In genomic region chr2:111663471-111663951, GRCh38 we compare ENCODE assay signal across 14 cellular contexts.
DNase-seq lines count a peak whose midpoint lies in the region; ATAC-seq, FAIRE-seq and TF ChIP-seq lines count a peak whose summit lies in the region.
"Had no signal": no experiment of that assay in that cellular context is flagged by ENCODE, and none has a peak within 500 bp of the region (broad histone marks: within the 10 kb centered on the region; RNA-seq: fewer than 3 reads in every experiment).

No MANE protein-coding gene starts in this region.

- no peaks in the 10 kb centered on the region for H3K9me2 ChIP-seq in OCI-LY1 (ENCODE audit: low read depth, low read length)

- no peaks in the 10 kb centered on the region for H3K9me3 Mint-ChIP-seq in chondrocyte (ENCODE audit: low read depth)
- no peaks in the 10 kb centered on the region for H3K9me3 Mint-ChIP-seq in activated CD4-positive, alpha-beta memory T cell treated with anti-CD3 and anti-CD28 coated beads, Interleukin-2, amount 10 ng/mL, durations not matched to agents 7 days and 5 days
- H3K9me3 Mint-ChIP-seq: activated T-cell treated with anti-CD3 and anti-CD28 coated beads, Interleukin-2, amount 50 U/mL, for 24 hours; CD4-positive, alpha-beta memory T cell; stimulated activated naive CD8-positive, alpha-beta T cell treated with anti-CD3 and anti-CD28 coated beads, Interleukin-15, Interleukin-2, amounts not matched to agents 100 ng/mL and 50 ng/mL, for 24 hours had no signal

- peaks cover 0 to 22% (median 12%) of the 10 kb centered on the region in 11 experiments; a peak in 17 of 22 replicates for H3K9me3 ChIP-seq in BLaER1 treated with 17β-estradiol and CSF1 and Interleukin-3, amounts not matched to agents 10 nM and 100 nM (replicated peaks in 1 of 11)
- H3K9me3 ChIP-seq in OCI-LY1 (ENCODE audit: low read length), result peaks cover 10% of the 10 kb centered on the region
- no peaks in the 10 kb centered on the region for H3K9me3 ChIP-seq in HepG2 (ENCODE audit: low read length)
- H3K9me3 ChIP-seq in upper lobe of right lung, result no peaks in the 10 kb centered on the region

- intact Hi-C loops in HepG2 (cut with micrococcal nuclease; ENCODE audit: unreplicated experiment) (no loop called here), upper lobe of right lung (cut with DNase I) (no loop called here)

- CTCF ChIA-PET in HepG2 (lab: Yijun Ruan, JAX; ENCODE audit: low intra/inter-chr PET ratio, low total read pairs), result no interaction called here
- CTCF ChIA-PET in activated CD4-positive, alpha-beta memory T cell treated with anti-CD3 and anti-CD28 coated beads, Interleukin-2, amount 10 ng/mL, durations not matched to agents 7 days and 5 days (lab: Charles Lee), result interaction anchor here (0.6 kb wide), 1 partner anchor 39 kb away, joined by 3 read pairs; no protein-coding TSS in a partner anchor

- H3K79me2 ChIP-seq in OCI-LY1 (ENCODE audit: insufficient read depth, low read length) (no peaks in the 10 kb centered on the region), HepG2 (ENCODE audit: insufficient read depth, low read length) (no peaks in the 10 kb centered on the region)

- no peaks in the 10 kb centered on the region for H3F3A ChIP-seq in OCI-LY1 (ENCODE audit: insufficient read depth, low read length)

- FAIRE-seq in HepG2 (lab: Jason Lieb, UNC), result peak; percentile 46

- no peak overlapping the region for H3K4me3 Mint-ChIP-seq in chondrocyte (ENCODE audit: unreplicated experiment)
- no peak overlapping the region for H3K4me3 Mint-ChIP-seq in activated CD4-positive, alpha-beta memory T cell treated with anti-CD3 and anti-CD28 coated beads, Interleukin-2, amount 10 ng/mL, durations not matched to agents 7 days and 5 days
- H3K4me3 Mint-ChIP-seq: activated T-cell treated with anti-CD3 and anti-CD28 coated beads, Interleukin-2, amount 50 U/mL, for 24 hours; CD4-positive, alpha-beta memory T cell; stimulated activated naive CD8-positive, alpha-beta T cell treated with anti-CD3 and anti-CD28 coated beads, Interleukin-15, Interleukin-2, amounts not matched to agents 100 ng/mL and 50 ng/mL, for 24 hours had no signal

- H3K36me3 Mint-ChIP-seq in chondrocyte (ENCODE audit: low read depth), result peaks cover 2% of the 10 kb centered on the region
- no peaks in the 10 kb centered on the region for H3K36me3 Mint-ChIP-seq in activated CD4-positive, alpha-beta memory T cell treated with anti-CD3 and anti-CD28 coated beads, Interleukin-2, amount 10 ng/mL, durations not matched to agents 7 days and 5 days (ENCODE audit: low read depth)
- H3K36me3 Mint-ChIP-seq: CD4-positive, alpha-beta memory T cell had no signal

- no peak overlapping the region for H3K4me3 ChIP-seq in BLaER1 treated with 17β-estradiol and CSF1 and Interleukin-3, amounts not matched to agents 10 nM and 100 nM
- no peak overlapping the region for H3K4me3 ChIP-seq in OCI-LY1 (ENCODE audit: low read depth, low read length, poor library complexity, severe bottlenecking)
- H3K4me3 ChIP-seq in HepG2 (replicated peaks in 1 of 3; ENCODE audit: insufficient read depth in 1 of 3, low read depth in 2 of 3, low read length in 3 of 3), result peak overlapping the region in 1 of 3 experiments; percentile 21; a peak in 1 of 6 replicates
- no peak overlapping the region for H3K4me3 ChIP-seq in upper lobe of right lung

- no peak overlapping the region for H3K9ac ChIP-seq in BLaER1 treated with 17β-estradiol and CSF1 and Interleukin-3, amounts not matched to agents 10 nM and 100 nM
- peak overlapping the region; percentile 28; the same call in 1 of the 2 replicates for H3K9ac ChIP-seq in OCI-LY1 (ENCODE audit: low read length)
- no peak overlapping the region for H3K9ac ChIP-seq in HepG2 (ENCODE audit: insufficient read depth, low read depth, low read length)

- TF ChIP-seq RAD21 in HepG2 (CRISPR knock-in tag; IDR thresholded peaks at IDR 0.05), result 0 out of 2 replicates have a peak, but pooled peaks have one; percentile 29

- in situ Hi-C loops in HepG2 (cut with HindIII; ENCODE audit: extremely low pct_ligation_motif_present, low pct_unique_long_range_greater_than_20kb), result loop anchor here (25.0 kb wide), 1 partner anchor 176 kb away; no protein-coding TSS in a partner anchor

- H2AFZ ChIP-seq in OCI-LY1 (ENCODE audit: low read length), result no peak overlapping the region
- H2AFZ ChIP-seq in HepG2 (ENCODE audit: low read length), result no peak overlapping the region

- peak overlapping the region; percentile 89 for H3K27ac Mint-ChIP-seq in chondrocyte (ENCODE audit: unreplicated experiment)
- no peak overlapping the region for H3K27ac Mint-ChIP-seq in activated CD4-positive, alpha-beta memory T cell treated with anti-CD3 and anti-CD28 coated beads, Interleukin-2, amount 10 ng/mL, durations not matched to agents 7 days and 5 days
- H3K27ac Mint-ChIP-seq: CD4-positive, alpha-beta memory T cell; stimulated activated naive CD8-positive, alpha-beta T cell treated with anti-CD3 and anti-CD28 coated beads, Interleukin-15, Interleukin-2, amounts not matched to agents 100 ng/mL and 50 ng/mL, for 24 hours had no signal

- no peak for TF ChIP-seq EP300 in HepG2 (IDR thresholded peaks at IDR 0.05; ENCODE audit: low read depth in 2 of 2, low read length in 2 of 2)
- no peak for TF ChIP-seq EP300 in HepG2 (CRISPR knock-in tag; IDR thresholded peaks at IDR 0.05; ENCODE audit: borderline replicate concordance)

- no peaks in the 10 kb centered on the region for H3K27me3 Mint-ChIP-seq in chondrocyte (ENCODE audit: low read depth)
- peaks cover 22% of the 10 kb centered on the region for H3K27me3 Mint-ChIP-seq in activated CD4-positive, alpha-beta memory T cell treated with anti-CD3 and anti-CD28 coated beads, Interleukin-2, amount 10 ng/mL, durations not matched to agents 7 days and 5 days
- H3K27me3 Mint-ChIP-seq: CD4-positive, alpha-beta memory T cell had no signal

- no peak for DNase-seq in chondrocyte (ENCODE audit: low spot score)
- peak; percentile 67 for DNase-seq in HepG2 (ENCODE audit: low spot score)
- DNase-seq in DMS153 treated with DMSO at 0.1 percent for 48 hours (lab: John Stamatoyannopoulos, UW; ENCODE audit: unreplicated experiment), result no peak
- no peak for DNase-seq in activated CD4-positive, alpha-beta memory T cell treated with anti-CD3 and anti-CD28 coated beads, Interleukin-2, amount 10 ng/mL, durations not matched to agents 7 days and 5 days
- DNase-seq in NCI-H446 (lab: John Stamatoyannopoulos, UW), result no peak
- no peak for DNase-seq in upper lobe of right lung
- DNase-seq: anterior cingulate cortex; CD4-positive, alpha-beta memory T cell; NCI-H2081 treated with DMSO at 0.1 percent for 48 hours; right cardiac atrium had no signal

- no peaks in the 10 kb centered on the region for H3K27me3 ChIP-seq in BLaER1 treated with 17β-estradiol and CSF1 and Interleukin-3, amounts not matched to agents 10 nM and 100 nM
- no peaks in the 10 kb centered on the region for H3K27me3 ChIP-seq in OCI-LY1 (ENCODE audit: insufficient read depth, low read length)
- no peaks in the 10 kb centered on the region; a peak in 2 of 5 replicates for H3K27me3 ChIP-seq in HepG2 (ENCODE audit: control insufficient read depth in 1 of 2, insufficient read depth in 2 of 2, low read length in 2 of 2)
- H3K27me3 ChIP-seq in upper lobe of right lung, result no peaks in the 10 kb centered on the region

- peak; percentile 64 for ATAC-seq in HepG2
- ATAC-seq in upper lobe of right lung, result no peak
- ATAC-seq: right cardiac atrium had no signal

- peaks cover 34 to 62% (median 50%) of the 10 kb centered on the region in 10 experiments for H3K4me1 ChIP-seq in BLaER1 treated with 17β-estradiol and CSF1 and Interleukin-3, amounts not matched to agents 10 nM and 100 nM
- H3K4me1 ChIP-seq in OCI-LY1 (ENCODE audit: insufficient read depth, low read length, severe bottlenecking), result peaks cover 59% of the 10 kb centered on the region
- peaks cover 29% of the 10 kb centered on the region for H3K4me1 ChIP-seq in HepG2 (ENCODE audit: insufficient read depth, low read length)
- peaks cover 26% of the 10 kb centered on the region for H3K4me1 ChIP-seq in upper lobe of right lung

- no peaks in the 10 kb centered on the region for H3K36me3 ChIP-seq in BLaER1 treated with 17β-estradiol and CSF1 and Interleukin-3, amounts not matched to agents 10 nM and 100 nM
- peaks cover 23% of the 10 kb centered on the region for H3K36me3 ChIP-seq in OCI-LY1 (ENCODE audit: insufficient read depth, low read length)
- H3K36me3 ChIP-seq in HepG2 (replicated peaks in 1 of 2; ENCODE audit: control insufficient read depth in 1 of 2, insufficient read depth in 2 of 2, low read length in 2 of 2), result no peaks in the 10 kb centered on the region
- H3K36me3 ChIP-seq in upper lobe of right lung, result no peaks in the 10 kb centered on the region

- no peaks in the 10 kb centered on the region for H4K20me1 ChIP-seq in BLaER1 treated with 17β-estradiol and CSF1 and Interleukin-3, amounts not matched to agents 10 nM and 100 nM
- H4K20me1 ChIP-seq in OCI-LY1 (ENCODE audit: insufficient read depth, low read length) (no peaks in the 10 kb centered on the region), HepG2 (ENCODE audit: insufficient read depth, low read length) (no peaks in the 10 kb centered on the region)

- peaks cover 49% of the 10 kb centered on the region for H3K4me1 Mint-ChIP-seq in chondrocyte (ENCODE audit: low read depth)
- H3K4me1 Mint-ChIP-seq in activated CD4-positive, alpha-beta memory T cell treated with anti-CD3 and anti-CD28 coated beads, Interleukin-2, amount 10 ng/mL, durations not matched to agents 7 days and 5 days, result peaks cover 32% of the 10 kb centered on the region

- no peak for TF ChIP-seq POLR2A in HepG2 (IDR thresholded peaks at IDR 0.05; ENCODE audit: insufficient read depth in 1 of 2, low read depth in 2 of 2, low read length in 2 of 2)

- POLR2A ChIA-PET in HepG2 (lab: Yijun Ruan, JAX), result no interaction called here
- POLR2A ChIA-PET in activated CD4-positive, alpha-beta memory T cell treated with anti-CD3 and anti-CD28 coated beads, Interleukin-2, amount 10 ng/mL, durations not matched to agents 7 days and 5 days (lab: Charles Lee), result interaction anchor here (1.7 kb wide), 1 partner anchor 39 kb away, joined by 5 read pairs; no protein-coding TSS in a partner anchor

- BruUV-seq in HepG2 (replicated peaks; lab: Mats Ljungman, UMichigan), result no TSS peak

- H3K27ac ChIP-seq in BLaER1 treated with 17β-estradiol and CSF1 and Interleukin-3, amounts not matched to agents 10 nM and 100 nM, result no peak overlapping the region
- H3K27ac ChIP-seq in OCI-LY1 (ENCODE audit: low read depth, low read length, poor library complexity, severe bottlenecking), result peak overlapping the region; percentile 65
- no peak overlapping the region for H3K27ac ChIP-seq in HepG2 (ENCODE audit: extremely low read length, insufficient read depth, low read length)
- no peak overlapping the region for H3K27ac ChIP-seq in upper lobe of right lung

- peak overlapping the region in 7 of 11 experiments; percentile 4 to 60 (median 45); a peak in 10 of 22 replicates for H3K4me2 ChIP-seq in BLaER1 treated with 17β-estradiol and CSF1 and Interleukin-3, amounts not matched to agents 10 nM and 100 nM
- H3K4me2 ChIP-seq in OCI-LY1 (ENCODE audit: low read length) (peak overlapping the region; percentile 44; the same call in 1 of the 2 replicates), HepG2 (ENCODE audit: low read depth, low read length) (peak overlapping the region; percentile 67)

- 18% methylated on average over 9 of the region's 9 CpGs for WGBS in HepG2 (ENCODE audit: low lambda C conversion rate)

- TF ChIP-seq CTCF in OCI-LY1 (IDR thresholded peaks at IDR 0.05; ENCODE audit: low read length), result no peak
- TF ChIP-seq CTCF in chondrocyte (IDR thresholded peaks at IDR 0.05), result peak; percentile 75
- TF ChIP-seq CTCF in HepG2 (CRISPR knock-in tag; IDR thresholded peaks at IDR 0.05), result peak; percentile 60
- TF ChIP-seq CTCF in upper lobe of right lung (IDR thresholded peaks at IDR 0.05), result no peak

Comparison
In these comparisons a context has a peak if more than half of its experiments do, and no peak if none do; other contexts are left out.
1. CTCF ChIP-seq: peak in chondrocyte (single experiment) and HepG2 (single experiment); none in OCI-LY1 (single experiment) and upper lobe of right lung (single experiment).
2. Peak in every context shown above with its lines, with median percentiles within 50 percentile points of each other: H3K4me2 ChIP-seq.